ENCODE assay signal across 17 cellular contexts in genomic region chrX:116873678-116874077, GRCh38.
DNase-seq lines count a peak whose midpoint lies in the region; ATAC-seq and TF ChIP-seq lines count a peak whose summit lies in the region.
"Had no signal": no experiment of that assay in that cellular context is flagged by ENCODE, and none has a peak within 500 bp of the region (broad histone marks: within the 10 kb centered on the region; RNA-seq: fewer than 3 reads in every experiment).

No MANE protein-coding gene starts in this region.

- ATAC-seq in RWPE2 (ENCODE audit: low read depth) (peak; percentile 97), left ventricle myocardium superior (no peak)
- ATAC-seq: activated CD8-positive, alpha-beta T cell treated with anti-CD3 and anti-CD28 coated beads for 36 hours; activated naive CD8-positive, alpha-beta T cell treated with anti-CD3 and anti-CD28 coated beads, Interleukin-2, amount 50 U/mL, for 24 hours; esophagus mucosa; GM12878; HCT116 had no signal

- H3K79me2 ChIP-seq in fibroblast of lung (ENCODE audit: control insufficient read depth, insufficient read depth, low read length): no peaks in the 10 kb centered on the region

- H3K4me3 ChIP-seq in RWPE2 (ENCODE audit: severe bottlenecking): no peak overlapping the region
- no peak overlapping the region for H3K4me3 ChIP-seq in fibroblast of lung (replicated peaks in 1 of 4; ENCODE audit: control extremely low read depth in 1 of 4, insufficient read depth in 1 of 4, low read depth in 3 of 4, low read length in 4 of 4)
- H3K4me3 ChIP-seq in skeletal muscle cell (ENCODE audit: low read depth, low read length): no peak overlapping the region
- H3K4me3 ChIP-seq: GM12878 had no signal

- no peaks in the 10 kb centered on the region for H3K36me3 ChIP-seq in RWPE2 (ENCODE audit: low read depth)
- no peaks in the 10 kb centered on the region for H3K36me3 ChIP-seq in fibroblast of lung (ENCODE audit: control insufficient read depth, insufficient read depth, low read length)

- DNase-seq in ELR (ENCODE audit: low read depth) (peak; percentile 76), RWPE2 (ENCODE audit: low spot score) (no peak), fibroblast of lung (ENCODE audit: low read depth in 2 of 2) (peak; percentile 1 to 12), skeletal muscle cell (ENCODE audit: low read depth) (peak; percentile 21), left ventricle myocardium superior (no peak), OCI-M1 (lab: John Stamatoyannopoulos, UW) (no peak), NCI-H82 treated with DMSO at 0.1 percent for 48 hours (lab: John Stamatoyannopoulos, UW; ENCODE audit: unreplicated experiment) (no peak), middle frontal gyrus (ENCODE audit: extremely low spot score, low spot score) (no peak)
- DNase-seq: activated CD8-positive, alpha-beta T cell treated with anti-CD3 and anti-CD28 coated beads for 36 hours; activated naive CD8-positive, alpha-beta T cell treated with anti-CD3 and anti-CD28 coated beads, Interleukin-2, amount 50 U/mL, for 24 hours; DND-41; NCI-H1417 treated with DMSO at 0.1 percent for 48 hours; NCI-H446 treated with DMSO at 0.1 percent for 48 hours; stimulated activated CD4-positive, alpha-beta T cell treated with anti-CD3 and anti-CD28 coated beads, Interleukin-12 subunit alpha, Interleukin-12 subunit beta, amount 100 ng/mL, for 4 hours had no signal

- no peak overlapping the region for H3K9ac ChIP-seq in fibroblast of lung (ENCODE audit: insufficient read depth, low read length)

- no peaks in the 10 kb centered on the region for H4K20me1 ChIP-seq in fibroblast of lung (ENCODE audit: control insufficient read depth, extremely low read depth, insufficient read depth, low read length)

- no peak overlapping the region for H2AFZ ChIP-seq in fibroblast of lung (ENCODE audit: low read length)

- H3K27ac ChIP-seq in RWPE2 (ENCODE audit: poor library complexity, severe bottlenecking) (no peak overlapping the region), fibroblast of lung (ENCODE audit: insufficient read depth, low read length) (peak overlapping the region; percentile 53)

- TF ChIP-seq CTCF in RWPE2 (IDR thresholded peaks at IDR 0.05; ENCODE audit: poor library complexity, severe bottlenecking) (no peak), fibroblast of lung (conservative IDR thresholded peaks at IDR 0.05 in 1 of 2, IDR thresholded peaks at IDR 0.05 in 1 of 2; ENCODE audit: low read depth in 1 of 2, low read length in 2 of 2) (no peak)

- no peaks in the 10 kb centered on the region for H3K27me3 ChIP-seq in RWPE2 (ENCODE audit: insufficient read depth, poor library complexity, severe bottlenecking)
- H3K27me3 ChIP-seq in fibroblast of lung (ENCODE audit: control insufficient read depth, insufficient read depth, low read length): no peaks in the 10 kb centered on the region

- H3K9me3 ChIP-seq in RWPE2 (ENCODE audit: severe bottlenecking) (no peaks in the 10 kb centered on the region), fibroblast of lung (ENCODE audit: control insufficient read depth, insufficient read depth, low read depth, low read length) (no peaks in the 10 kb centered on the region)

- H3K4me1 ChIP-seq in RWPE2 (ENCODE audit: insufficient read depth, poor library complexity, severe bottlenecking) (no peaks in the 10 kb centered on the region), fibroblast of lung (ENCODE audit: control insufficient read depth, extremely low read depth, insufficient read depth, low read length) (no peaks in the 10 kb centered on the region)

- no peak overlapping the region for H3K4me2 ChIP-seq in fibroblast of lung (ENCODE audit: extremely low read depth, insufficient read depth, low read length)

- intact Hi-C loops in left ventricle myocardium superior (cut with micrococcal nuclease): no loop called here

Comparison
In these comparisons a context has a peak if more than half of its experiments do, and no peak if none do; other contexts are left out.
1. DNase-seq: peak in ELR (single experiment), fibroblast of lung (2 of 2) and skeletal muscle cell (single experiment); none in RWPE2 (single experiment), left ventricle myocardium superior (single experiment), OCI-M1 (single experiment), NCI-H82 treated with DMSO at 0.1 percent for 48 hours (single experiment) and middle frontal gyrus (single experiment).